In the genomic region with DNA sequence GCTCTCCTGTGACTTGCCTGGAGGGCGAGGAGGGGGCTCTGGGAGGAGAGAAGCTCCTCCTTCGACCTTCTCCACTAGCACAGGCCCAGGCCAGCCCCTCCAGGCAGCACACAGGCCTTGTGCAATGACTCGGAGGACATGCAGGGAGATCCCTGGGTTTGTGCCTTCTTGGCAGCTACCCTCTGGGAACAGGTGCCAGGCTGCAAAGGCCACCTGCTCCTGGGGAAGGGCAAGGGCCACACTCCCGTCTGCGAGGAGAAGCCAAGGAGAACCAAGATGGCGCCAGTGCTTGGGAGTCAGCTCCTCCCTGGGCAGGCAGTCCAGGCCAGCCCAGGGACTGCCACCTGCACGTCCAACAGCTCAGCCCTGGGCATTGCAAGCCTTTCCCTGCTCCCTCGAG, we compare ENCODE assay signal across 1 cellular context.
TF ChIP-seq lines count a peak whose summit lies in the region.

No MANE protein-coding gene starts in this region.

TF ChIP-seq in WTC11, 78 proteins besides CTCF, POLR2A, EP300 and RAD21 (continued from another document):
- no peak for TF ChIP-seq OVOL2 (CRISPR knock-in tag; IDR thresholded peaks at IDR 0.05; ENCODE audit: borderline replicate concordance)
- TF ChIP-seq EMX1 (CRISPR knock-in tag; IDR thresholded peaks at IDR 0.05): no peak
- TF ChIP-seq, protein P1, sequence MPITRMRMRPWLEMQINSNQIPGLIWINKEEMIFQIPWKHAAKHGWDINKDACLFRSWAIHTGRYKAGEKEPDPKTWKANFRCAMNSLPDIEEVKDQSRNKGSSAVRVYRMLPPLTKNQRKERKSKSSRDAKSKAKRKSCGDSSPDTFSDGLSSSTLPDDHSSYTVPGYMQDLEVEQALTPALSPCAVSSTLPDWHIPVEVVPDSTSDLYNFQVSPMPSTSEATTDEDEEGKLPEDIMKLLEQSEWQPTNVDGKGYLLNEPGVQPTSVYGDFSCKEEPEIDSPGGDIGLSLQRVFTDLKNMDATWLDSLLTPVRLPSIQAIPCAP (CRISPR knock-in tag; IDR thresholded peaks at IDR 0.05): no peak
- no peak for TF ChIP-seq ZNF263 (CRISPR knock-in tag; IDR thresholded peaks at IDR 0.05; ENCODE audit: low read depth)
- TF ChIP-seq, protein P2, sequence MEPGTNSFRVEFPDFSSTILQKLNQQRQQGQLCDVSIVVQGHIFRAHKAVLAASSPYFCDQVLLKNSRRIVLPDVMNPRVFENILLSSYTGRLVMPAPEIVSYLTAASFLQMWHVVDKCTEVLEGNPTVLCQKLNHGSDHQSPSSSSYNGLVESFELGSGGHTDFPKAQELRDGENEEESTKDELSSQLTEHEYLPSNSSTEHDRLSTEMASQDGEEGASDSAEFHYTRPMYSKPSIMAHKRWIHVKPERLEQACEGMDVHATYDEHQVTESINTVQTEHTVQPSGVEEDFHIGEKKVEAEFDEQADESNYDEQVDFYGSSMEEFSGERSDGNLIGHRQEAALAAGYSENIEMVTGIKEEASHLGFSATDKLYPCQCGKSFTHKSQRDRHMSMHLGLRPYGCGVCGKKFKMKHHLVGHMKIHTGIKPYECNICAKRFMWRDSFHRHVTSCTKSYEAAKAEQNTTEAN (CRISPR knock-in tag; IDR thresholded peaks at IDR 0.05): no peak
- no peak for TF ChIP-seq FOXP1 (CRISPR knock-in tag; IDR thresholded peaks at IDR 0.05; ENCODE audit: borderline replicate concordance)
- TF ChIP-seq, protein P3, sequence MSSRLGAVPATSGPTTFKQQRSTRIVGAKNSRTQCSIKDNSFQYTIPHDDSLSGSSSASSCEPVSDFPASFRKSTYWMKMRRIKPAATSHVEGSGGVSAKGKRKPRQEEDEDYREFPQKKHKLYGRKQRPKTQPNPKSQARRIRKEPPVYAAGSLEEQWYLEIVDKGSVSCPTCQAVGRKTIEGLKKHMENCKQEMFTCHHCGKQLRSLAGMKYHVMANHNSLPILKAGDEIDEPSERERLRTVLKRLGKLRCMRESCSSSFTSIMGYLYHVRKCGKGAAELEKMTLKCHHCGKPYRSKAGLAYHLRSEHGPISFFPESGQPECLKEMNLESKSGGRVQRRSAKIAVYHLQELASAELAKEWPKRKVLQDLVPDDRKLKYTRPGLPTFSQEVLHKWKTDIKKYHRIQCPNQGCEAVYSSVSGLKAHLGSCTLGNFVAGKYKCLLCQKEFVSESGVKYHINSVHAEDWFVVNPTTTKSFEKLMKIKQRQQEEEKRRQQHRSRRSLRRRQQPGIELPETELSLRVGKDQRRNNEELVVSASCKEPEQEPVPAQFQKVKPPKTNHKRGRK (CRISPR knock-in tag; IDR thresholded peaks at IDR 0.05; ENCODE audit: borderline replicate concordance): no peak
- TF ChIP-seq GABPB1 (CRISPR knock-in tag; IDR thresholded peaks at IDR 0.05): no peak
- no peak for TF ChIP-seq RELA (CRISPR knock-in tag; IDR thresholded peaks at IDR 0.05; ENCODE audit: borderline replicate concordance)
- TF ChIP-seq, protein P4, sequence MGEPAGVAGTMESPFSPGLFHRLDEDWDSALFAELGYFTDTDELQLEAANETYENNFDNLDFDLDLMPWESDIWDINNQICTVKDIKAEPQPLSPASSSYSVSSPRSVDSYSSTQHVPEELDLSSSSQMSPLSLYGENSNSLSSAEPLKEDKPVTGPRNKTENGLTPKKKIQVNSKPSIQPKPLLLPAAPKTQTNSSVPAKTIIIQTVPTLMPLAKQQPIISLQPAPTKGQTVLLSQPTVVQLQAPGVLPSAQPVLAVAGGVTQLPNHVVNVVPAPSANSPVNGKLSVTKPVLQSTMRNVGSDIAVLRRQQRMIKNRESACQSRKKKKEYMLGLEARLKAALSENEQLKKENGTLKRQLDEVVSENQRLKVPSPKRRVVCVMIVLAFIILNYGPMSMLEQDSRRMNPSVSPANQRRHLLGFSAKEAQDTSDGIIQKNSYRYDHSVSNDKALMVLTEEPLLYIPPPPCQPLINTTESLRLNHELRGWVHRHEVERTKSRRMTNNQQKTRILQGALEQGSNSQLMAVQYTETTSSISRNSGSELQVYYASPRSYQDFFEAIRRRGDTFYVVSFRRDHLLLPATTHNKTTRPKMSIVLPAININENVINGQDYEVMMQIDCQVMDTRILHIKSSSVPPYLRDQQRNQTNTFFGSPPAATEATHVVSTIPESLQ (CRISPR knock-in tag; IDR thresholded peaks at IDR 0.05): no peak
- TF ChIP-seq, protein P5, sequence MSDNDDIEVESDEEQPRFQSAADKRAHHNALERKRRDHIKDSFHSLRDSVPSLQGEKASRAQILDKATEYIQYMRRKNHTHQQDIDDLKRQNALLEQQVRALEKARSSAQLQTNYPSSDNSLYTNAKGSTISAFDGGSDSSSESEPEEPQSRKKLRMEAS (CRISPR knock-in tag; IDR thresholded peaks at IDR 0.05): no peak
- TF ChIP-seq, protein P6, sequence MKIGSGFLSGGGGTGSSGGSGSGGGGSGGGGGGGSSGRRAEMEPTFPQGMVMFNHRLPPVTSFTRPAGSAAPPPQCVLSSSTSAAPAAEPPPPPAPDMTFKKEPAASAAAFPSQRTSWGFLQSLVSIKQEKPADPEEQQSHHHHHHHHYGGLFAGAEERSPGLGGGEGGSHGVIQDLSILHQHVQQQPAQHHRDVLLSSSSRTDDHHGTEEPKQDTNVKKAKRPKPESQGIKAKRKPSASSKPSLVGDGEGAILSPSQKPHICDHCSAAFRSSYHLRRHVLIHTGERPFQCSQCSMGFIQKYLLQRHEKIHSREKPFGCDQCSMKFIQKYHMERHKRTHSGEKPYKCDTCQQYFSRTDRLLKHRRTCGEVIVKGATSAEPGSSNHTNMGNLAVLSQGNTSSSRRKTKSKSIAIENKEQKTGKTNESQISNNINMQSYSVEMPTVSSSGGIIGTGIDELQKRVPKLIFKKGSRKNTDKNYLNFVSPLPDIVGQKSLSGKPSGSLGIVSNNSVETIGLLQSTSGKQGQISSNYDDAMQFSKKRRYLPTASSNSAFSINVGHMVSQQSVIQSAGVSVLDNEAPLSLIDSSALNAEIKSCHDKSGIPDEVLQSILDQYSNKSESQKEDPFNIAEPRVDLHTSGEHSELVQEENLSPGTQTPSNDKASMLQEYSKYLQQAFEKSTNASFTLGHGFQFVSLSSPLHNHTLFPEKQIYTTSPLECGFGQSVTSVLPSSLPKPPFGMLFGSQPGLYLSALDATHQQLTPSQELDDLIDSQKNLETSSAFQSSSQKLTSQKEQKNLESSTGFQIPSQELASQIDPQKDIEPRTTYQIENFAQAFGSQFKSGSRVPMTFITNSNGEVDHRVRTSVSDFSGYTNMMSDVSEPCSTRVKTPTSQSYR (CRISPR knock-in tag; IDR thresholded peaks at IDR 0.05): no peak
TF ChIP-seq in WTC11: peak in this region for 0.
